12 cellular contexts compared by ENCODE assay signal in the genomic region with DNA sequence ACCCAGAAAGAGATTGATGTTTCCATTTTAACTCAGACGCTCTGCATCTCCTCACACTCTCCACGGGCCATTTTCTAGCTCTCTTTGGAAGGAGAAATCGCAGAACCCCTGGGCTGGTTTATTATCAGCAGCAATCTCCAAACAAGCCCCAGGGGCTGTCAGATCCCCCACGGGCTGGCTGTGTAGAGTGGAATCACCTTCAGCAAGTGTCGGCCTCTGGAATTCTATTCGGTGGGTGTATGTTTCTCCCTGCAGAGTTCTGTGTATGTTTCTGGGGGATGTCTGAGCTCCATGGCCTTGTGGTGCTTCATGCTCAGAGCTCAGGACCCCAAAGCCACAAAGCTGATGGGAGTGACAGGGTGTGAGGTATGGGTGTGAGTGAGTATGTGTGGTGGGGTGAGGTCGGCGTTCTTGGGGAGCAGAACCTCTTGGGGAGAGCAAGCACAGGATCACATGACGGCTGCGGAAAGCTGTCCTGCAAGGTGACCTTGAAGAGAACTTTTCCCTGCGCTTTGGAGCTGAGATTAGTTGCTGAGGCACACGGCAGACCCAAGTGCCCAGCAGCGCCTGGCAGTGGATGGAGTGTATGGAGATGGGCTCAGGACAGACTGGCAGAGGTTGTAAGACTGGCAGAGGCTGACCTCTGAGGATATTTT. TPM values are rescaled to one million over a fixed set of nuclear protein-coding genes. Genes with fewer than 3 reads are reported as not detected.
DNase-seq lines count a peak whose midpoint lies in the region; ATAC-seq and TF ChIP-seq lines count a peak whose summit lies in the region.
"Had no signal": no experiment of that assay in that cellular context is flagged by ENCODE, and none has a peak within 500 bp of the region (broad histone marks: within the 10 kb centered on the region; RNA-seq: fewer than 3 reads in every experiment).

No MANE protein-coding gene starts in this region.

- no peak overlapping the region for H3K14ac ChIP-seq in mesenchymal stem cell (ENCODE audit: low read length in 2 of 2)

- H2AK5ac ChIP-seq in mesenchymal stem cell (ENCODE audit: low read length, severe bottlenecking) = no peak overlapping the region

- no peak overlapping the region for H3K9ac ChIP-seq in endodermal cell (ENCODE audit: extremely low read depth, low read length, poor library complexity, severe bottlenecking)
- peak overlapping the region; percentile 72 for H3K9ac ChIP-seq in mesenchymal stem cell (ENCODE audit: low read length)
- H3K9ac ChIP-seq: KMS-11 had no signal

- H2BK12ac ChIP-seq in mesenchymal stem cell (ENCODE audit: low read length in 2 of 2) = peak overlapping the region in 1 of 2 experiments; percentile 27

- no peak overlapping the region for H4K8ac ChIP-seq in mesenchymal stem cell (ENCODE audit: low read length)

- no peak overlapping the region for H2BK5ac ChIP-seq in mesenchymal stem cell (ENCODE audit: low read depth, low read length, poor library complexity, severe bottlenecking)

- H2BK15ac ChIP-seq in mesenchymal stem cell (ENCODE audit: low read depth, poor library complexity, severe bottlenecking) = no peak overlapping the region

- no peak overlapping the region for H4K91ac ChIP-seq in mesenchymal stem cell (ENCODE audit: low read length)

- H3K27ac Mint-ChIP-seq in endodermal cell = no peak overlapping the region
- H3K27ac Mint-ChIP-seq: CD4-positive, alpha-beta T cell had no signal

- no peaks in the 10 kb centered on the region for H3K36me3 Mint-ChIP-seq in endodermal cell (ENCODE audit: low read depth)

- H2AFZ ChIP-seq in mesenchymal stem cell (ENCODE audit: low read depth, low read length) = no peak overlapping the region

- ATAC-seq in GM21515 (IDR thresholded peaks at IDR 0.05; ENCODE audit: unreplicated experiment) (no peak), GM18868 (IDR thresholded peaks at IDR 0.05; ENCODE audit: unreplicated experiment) (no peak), GM21786 (IDR thresholded peaks at IDR 0.05; ENCODE audit: unreplicated experiment) (no peak)

- H2BK120ac ChIP-seq in mesenchymal stem cell (ENCODE audit: low read depth, low read length) = no peak overlapping the region

- WGBS in endodermal cell (ENCODE audit: insufficient coverage in 1 of 2, insufficient read length in 1 of 2), 2 experiments = 90 to 97% methylated on average over 10 to 13 of the region's 13 CpGs
- 72% methylated on average over 13 of the region's 13 CpGs for WGBS in mesenchymal stem cell
- WGBS in suprapubic skin = 51% methylated on average over 13 of the region's 13 CpGs

- no peak for TF ChIP-seq EP300 in suprapubic skin (IDR thresholded peaks at IDR 0.05)

- H3K9me3 Mint-ChIP-seq in endodermal cell = no peaks in the 10 kb centered on the region
- H3K9me3 Mint-ChIP-seq: CD4-positive, alpha-beta T cell had no signal

- peak overlapping the region in 1 of 2 experiments; percentile 18 for H3K18ac ChIP-seq in mesenchymal stem cell (ENCODE audit: low read depth in 1 of 2, low read length in 2 of 2)

- no peak for TF ChIP-seq CTCF in HEK293 (tag by site-specific recombination; IDR thresholded peaks at IDR 0.05)
- no peak for TF ChIP-seq CTCF in endodermal cell (conservative IDR thresholded peaks at IDR 0.05)
- TF ChIP-seq CTCF in suprapubic skin (IDR thresholded peaks at IDR 0.05) = no peak

- POLR2A ChIA-PET in HEK293 (lab: Yijun Ruan, JAX) = no interaction called here

- H3K4ac ChIP-seq in mesenchymal stem cell (ENCODE audit: low read depth in 1 of 2, low read length in 2 of 2) = no peak overlapping the region

- CTCF ChIA-PET in HEK293 (lab: Yijun Ruan, JAX) = interaction anchor here (0.6 to 0.8 kb wide), 3 partner anchors 11 to 102 kb away, joined by 3 read pairs; no protein-coding TSS in a partner anchor

- DNase-seq in endodermal cell (no peak), mesenchymal stem cell (no peak), suprapubic skin (ENCODE audit: low spot score in 2 of 2) (peak in 1 of 2 donors; percentile 44), SHP77 (lab: John Stamatoyannopoulos, UW) (no peak)
- DNase-seq: CD4-positive, alpha-beta T cell; stimulated activated CD4-positive, alpha-beta T cell treated with anti-CD3 and anti-CD28 coated beads, Interleukin-2, amount 100 ng/mL, for 48 hours had no signal

- H3K27ac ChIP-seq in HEK293 (ENCODE audit: extremely low read depth, low read depth, low read length) (no peak overlapping the region), endodermal cell (ENCODE audit: low read depth, low read length) (peak overlapping the region; percentile 24), mesenchymal stem cell (ENCODE audit: low read length, poor library complexity, severe bottlenecking) (no peak overlapping the region), suprapubic skin (no peak overlapping the region)
- H3K27ac ChIP-seq: KMS-11 had no signal

- no peak overlapping the region for H3K4me3 Mint-ChIP-seq in endodermal cell
- H3K4me3 Mint-ChIP-seq: CD4-positive, alpha-beta T cell had no signal

- TF ChIP-seq POLR2A in suprapubic skin (IDR thresholded peaks at IDR 0.05) = no peak

- peaks cover 13% of the 10 kb centered on the region for H3K4me1 Mint-ChIP-seq in endodermal cell

- H3K36me3 ChIP-seq in HEK293 (ENCODE audit: control insufficient read depth in 2 of 2, insufficient read depth in 1 of 2, low read length in 2 of 2) (no peaks in the 10 kb centered on the region), endodermal cell (ENCODE audit: control insufficient read depth, insufficient read depth, low read length) (no peaks in the 10 kb centered on the region), mesenchymal stem cell (ENCODE audit: control insufficient read depth in 1 of 2, insufficient read depth in 2 of 2, low read depth in 1 of 2, low read length in 2 of 2) (no peaks in the 10 kb centered on the region), suprapubic skin (no peaks in the 10 kb centered on the region)

- no peak overlapping the region for H3K4me2 ChIP-seq in mesenchymal stem cell (ENCODE audit: low read length, poor library complexity, severe bottlenecking)
- H3K4me2 ChIP-seq: KMS-11 had no signal

- H3K23ac ChIP-seq in mesenchymal stem cell (ENCODE audit: low read length in 2 of 2) = no peak overlapping the region

- H3K4me1 ChIP-seq in HEK293 (ENCODE audit: control insufficient read depth, insufficient read depth, low read length) (no peaks in the 10 kb centered on the region), endodermal cell (ENCODE audit: control insufficient read depth, insufficient read depth, low read length) (peaks cover 6% of the 10 kb centered on the region), mesenchymal stem cell (ENCODE audit: control insufficient read depth, insufficient read depth, low read depth, low read length) (peaks cover 3% of the 10 kb centered on the region), suprapubic skin (peaks cover 13% of the 10 kb centered on the region)

- H3K79me1 ChIP-seq in mesenchymal stem cell (replicated peaks; ENCODE audit: low read length, poor library complexity, severe bottlenecking) = no peaks in the 10 kb centered on the region

- H3K4me3 ChIP-seq in HEK293 (ENCODE audit: low read depth, low read length) = no peak overlapping the region
- H3K4me3 ChIP-seq in endodermal cell (ENCODE audit: low read length) = no peak overlapping the region
- peak overlapping the region in 1 of 2 experiments; percentile 44 for H3K4me3 ChIP-seq in mesenchymal stem cell (ENCODE audit: insufficient read depth in 1 of 2, low read depth in 1 of 2, low read length in 2 of 2)
- H3K4me3 ChIP-seq in suprapubic skin = peak overlapping the region; percentile 20

- H3K27me3 ChIP-seq in endodermal cell (ENCODE audit: control insufficient read depth, insufficient read depth, low read length, poor library complexity, severe bottlenecking) (no peaks in the 10 kb centered on the region), mesenchymal stem cell (ENCODE audit: control insufficient read depth in 1 of 2, insufficient read depth in 1 of 2, low read length in 2 of 2) (peaks cover 0 to 19% of the 10 kb centered on the region in 2 experiments), suprapubic skin (no peaks in the 10 kb centered on the region)

- H3K9me3 ChIP-seq in HEK293 (ENCODE audit: control insufficient read depth, insufficient read depth, low read depth, low read length) (no peaks in the 10 kb centered on the region), endodermal cell (ENCODE audit: control insufficient read depth, low read length) (no peaks in the 10 kb centered on the region), mesenchymal stem cell (ENCODE audit: control insufficient read depth, low read length) (no peaks in the 10 kb centered on the region), suprapubic skin (no peaks in the 10 kb centered on the region)

- H3K27me3 Mint-ChIP-seq in endodermal cell (ENCODE audit: insufficient read depth) = no peaks in the 10 kb centered on the region
- H3K27me3 Mint-ChIP-seq: CD4-positive, alpha-beta T cell had no signal

TF ChIP-seq in HEK293, 187 proteins besides CTCF, POLR2A, EP300 and RAD21 (continues in another document):
- TF ChIP-seq OSR2 (tag by site-specific recombination; IDR thresholded peaks at IDR 0.05) = no peak
- TF ChIP-seq, protein P1, sequence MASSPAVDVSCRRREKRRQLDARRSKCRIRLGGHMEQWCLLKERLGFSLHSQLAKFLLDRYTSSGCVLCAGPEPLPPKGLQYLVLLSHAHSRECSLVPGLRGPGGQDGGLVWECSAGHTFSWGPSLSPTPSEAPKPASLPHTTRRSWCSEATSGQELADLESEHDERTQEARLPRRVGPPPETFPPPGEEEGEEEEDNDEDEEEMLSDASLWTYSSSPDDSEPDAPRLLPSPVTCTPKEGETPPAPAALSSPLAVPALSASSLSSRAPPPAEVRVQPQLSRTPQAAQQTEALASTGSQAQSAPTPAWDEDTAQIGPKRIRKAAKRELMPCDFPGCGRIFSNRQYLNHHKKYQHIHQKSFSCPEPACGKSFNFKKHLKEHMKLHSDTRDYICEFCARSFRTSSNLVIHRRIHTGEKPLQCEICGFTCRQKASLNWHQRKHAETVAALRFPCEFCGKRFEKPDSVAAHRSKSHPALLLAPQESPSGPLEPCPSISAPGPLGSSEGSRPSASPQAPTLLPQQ (tag by site-specific recombination; IDR thresholded peaks at IDR 0.05) = no peak

RNA-seq across cellular contexts. Expression of a gene that starts 0.5 kb away (rescaled TPM):
- 1 to 10 TPM; 5.6 to 6.0 TPM for total RNA-seq in endodermal cell
- 1.5 TPM for polyA plus RNA-seq in endodermal cell (2013, experiment 1 of 2)
- 1.2 TPM for polyA plus RNA-seq in endodermal cell (2013, experiment 2 of 2)
- polyA plus RNA-seq in mesenchymal stem cell (2013, experiment 1 of 2) = 0.83 TPM
- polyA plus RNA-seq in mesenchymal stem cell (2013, experiment 2 of 2) = 0.88 TPM
- total RNA-seq in suprapubic skin = 1 to 10 TPM; 4.7 to 8.5 (median 6.9) TPM
- polyA plus RNA-seq: neural cell had no signal
